ENCODE assay signal across 8 cellular contexts in the genomic region with DNA sequence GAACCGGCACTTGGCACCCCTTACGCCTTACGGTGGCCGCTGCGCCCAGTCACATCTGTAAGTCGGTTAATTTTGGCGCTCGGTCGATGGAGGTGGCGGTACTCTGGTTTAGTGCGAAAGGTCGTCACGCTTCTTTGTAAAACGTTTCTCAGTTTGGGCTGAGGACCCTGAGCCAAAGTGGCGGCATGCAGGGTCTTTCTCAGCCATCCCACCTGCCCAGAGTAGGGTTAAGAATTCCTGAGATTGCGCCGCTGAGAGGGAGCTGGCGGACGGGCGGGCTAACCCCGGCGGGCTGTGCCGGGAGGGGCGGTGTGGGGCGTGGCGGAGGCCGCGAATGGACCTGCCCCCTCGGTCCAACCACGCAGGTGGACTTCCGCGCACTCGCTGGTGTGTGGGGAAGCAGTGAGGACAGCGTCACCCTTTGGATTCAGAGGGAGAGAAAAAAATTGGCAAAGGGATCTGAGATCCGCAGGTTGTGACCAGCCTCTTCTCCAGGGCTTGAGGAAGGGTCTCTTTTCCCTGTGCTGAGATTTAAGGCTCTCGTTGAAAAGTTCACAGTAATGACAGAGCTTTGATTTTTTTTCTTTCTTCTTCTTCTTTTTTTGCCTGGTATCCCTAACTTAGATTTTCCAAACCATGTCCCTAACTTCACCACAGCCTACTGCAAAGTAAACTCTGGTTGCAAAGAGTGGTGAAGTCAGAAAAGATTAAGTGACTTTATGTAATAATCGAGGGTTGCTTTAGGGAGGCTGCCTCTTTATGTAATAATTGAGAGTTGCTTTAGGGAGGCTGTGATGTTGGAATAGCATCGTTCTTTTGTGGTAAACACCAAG. TPM values are rescaled to one million over a fixed set of nuclear protein-coding genes. Genes with fewer than 3 reads are reported as not detected.
DNase-seq lines count a peak whose midpoint lies in the region; ATAC-seq and TF ChIP-seq lines count a peak whose summit lies in the region.

No MANE protein-coding gene starts in this region.

- H3K4me1 ChIP-seq in DOHH2 (ENCODE audit: control insufficient read depth, low read length) (peaks cover 30% of the 10 kb centered on the region), NT2/D1 (ENCODE audit: insufficient read depth, insufficient read length) (no peaks in the 10 kb centered on the region), stomach smooth muscle (ENCODE audit: control insufficient read depth, insufficient read depth, low read length) (peaks cover 23% of the 10 kb centered on the region)

- H3K36me3 Mint-ChIP-seq in activated T-helper 2 cell treated with anti-CD3 and anti-CD28 coated beads, Interferon-gamma antibody, Interleukin-2, Interleukin-4, amounts not matched to agents 10 μg/mL and 5 μg/mL and 100 μg/mL, durations not matched to agents 14 hours and 24 hours and 36 hours (ENCODE audit: low read depth): no peaks in the 10 kb centered on the region
- H3K36me3 Mint-ChIP-seq in naive thymus-derived CD8-positive, alpha-beta T cell: peaks cover 0 to 4% (median 2%) of the 10 kb centered on the region in 3 donors

- H3K36me3 ChIP-seq in DOHH2 (ENCODE audit: control insufficient read depth, low read length) (peaks cover 12% of the 10 kb centered on the region; the same call in 1 of the 2 replicates), NT2/D1 (ENCODE audit: insufficient read depth, insufficient read length, low read length) (no peaks in the 10 kb centered on the region), stomach smooth muscle (ENCODE audit: control insufficient read depth in 2 of 2, insufficient read depth in 2 of 2, low read length in 2 of 2) (no peaks in the 10 kb centered on the region)

- H3K9me3 Mint-ChIP-seq in activated T-helper 2 cell treated with anti-CD3 and anti-CD28 coated beads, Interferon-gamma antibody, Interleukin-2, Interleukin-4, amounts not matched to agents 10 μg/mL and 5 μg/mL and 100 μg/mL, durations not matched to agents 14 hours and 24 hours and 36 hours: no peaks in the 10 kb centered on the region
- H3K9me3 Mint-ChIP-seq in naive thymus-derived CD8-positive, alpha-beta T cell: no peaks in the 10 kb centered on the region

- peak overlapping the region; percentile 85 for H3K4me2 ChIP-seq in DOHH2 (ENCODE audit: low read length)

- DNase-seq in HuH-7 (ENCODE audit: low spot score) (peak; percentile 66), NT2/D1 (ENCODE audit: low read depth, low spot score) (peak; percentile 36), fibroblast of peridontal ligament (ENCODE audit: extremely low read depth) (peak; percentile 60)
- peak; percentile 73 for DNase-seq in activated T-helper 2 cell treated with anti-CD3 and anti-CD28 coated beads, Interferon-gamma antibody, Interleukin-2, Interleukin-4, amounts not matched to agents 10 μg/mL and 5 μg/mL and 100 μg/mL, durations not matched to agents 14 hours and 24 hours and 36 hours (ENCODE audit: low spot score)
- DNase-seq in naive thymus-derived CD8-positive, alpha-beta T cell: peak in 6 of 10 donors; percentile 64 to 84 (median 69)

- H3K9ac ChIP-seq in NT2/D1 (ENCODE audit: insufficient read length, low read depth) (peak overlapping the region; percentile 75), stomach smooth muscle (ENCODE audit: low read length in 2 of 2) (peak overlapping the region; percentile 88)

- 0 out of 2 replicates have a peak, but pooled peaks cover 3% of the 10 kb centered on the region for H3F3A ChIP-seq in DOHH2 (ENCODE audit: control insufficient read depth, insufficient read depth)

- H3K79me2 ChIP-seq in DOHH2 (ENCODE audit: control insufficient read depth, low read length): peaks cover 43% of the 10 kb centered on the region

- TF ChIP-seq CTCF in DOHH2 (IDR thresholded peaks at IDR 0.05; ENCODE audit: low read depth, low read length, poor library complexity, severe bottlenecking): peak; percentile 41

- H3K4me1 Mint-ChIP-seq in activated T-helper 2 cell treated with anti-CD3 and anti-CD28 coated beads, Interferon-gamma antibody, Interleukin-2, Interleukin-4, amounts not matched to agents 10 μg/mL and 5 μg/mL and 100 μg/mL, durations not matched to agents 14 hours and 24 hours and 36 hours (ENCODE audit: low read depth): peaks cover 36% of the 10 kb centered on the region
- peaks cover 21 to 45% (median 39%) of the 10 kb centered on the region in 4 donors for H3K4me1 Mint-ChIP-seq in naive thymus-derived CD8-positive, alpha-beta T cell

- H3K9me2 ChIP-seq in DOHH2 (replicated peaks; ENCODE audit: control insufficient read depth, low read length): no peaks in the 10 kb centered on the region

- peak; percentile 60 for ATAC-seq in GM21529 (IDR thresholded peaks at IDR 0.05; ENCODE audit: unreplicated experiment)
- ATAC-seq in naive thymus-derived CD8-positive, alpha-beta T cell: peak; percentile 48 to 62

- H4K20me1 ChIP-seq in DOHH2 (ENCODE audit: control insufficient read depth, insufficient read depth, low read depth, low read length): peaks cover 21% of the 10 kb centered on the region

- H3K4me3 ChIP-seq in DOHH2 (ENCODE audit: low read length) (peak overlapping the region; percentile 95), NT2/D1 (ENCODE audit: insufficient read length, low read depth) (peak overlapping the region; percentile 51), stomach smooth muscle (ENCODE audit: low read length in 2 of 2) (peak overlapping the region; percentile 76 to 91)

- POLR2A ChIA-PET in naive thymus-derived CD8-positive, alpha-beta T cell (lab: Charles Lee): interaction anchor here (0.6 to 4.9 kb wide), 19 partner anchors 10 to 1356 kb away, joined by 3 to 71 read pairs (median 5); a partner anchor contains a TSS

- intact Hi-C loops in activated T-helper 2 cell treated with anti-CD3 and anti-CD28 coated beads, Interferon-gamma antibody, Interleukin-2, Interleukin-4, amounts not matched to agents 10 μg/mL and 5 μg/mL and 100 μg/mL, durations not matched to agents 14 hours and 24 hours and 36 hours (cut with micrococcal nuclease): loop anchor here (1.0 to 5.0 kb wide), 6 partner anchors 16 to 330 kb away; a partner anchor contains a TSS

- peak overlapping the region; percentile 86 for H3K4me3 Mint-ChIP-seq in activated T-helper 2 cell treated with anti-CD3 and anti-CD28 coated beads, Interferon-gamma antibody, Interleukin-2, Interleukin-4, amounts not matched to agents 10 μg/mL and 5 μg/mL and 100 μg/mL, durations not matched to agents 14 hours and 24 hours and 36 hours (ENCODE audit: low read depth)
- H3K4me3 Mint-ChIP-seq in naive thymus-derived CD8-positive, alpha-beta T cell: peak overlapping the region; percentile 83 to 100 (median 99)

- no peaks in the 10 kb centered on the region for H3K27me3 Mint-ChIP-seq in activated T-helper 2 cell treated with anti-CD3 and anti-CD28 coated beads, Interferon-gamma antibody, Interleukin-2, Interleukin-4, amounts not matched to agents 10 μg/mL and 5 μg/mL and 100 μg/mL, durations not matched to agents 14 hours and 24 hours and 36 hours (ENCODE audit: low read depth)
- H3K27me3 Mint-ChIP-seq in naive thymus-derived CD8-positive, alpha-beta T cell: no peaks in the 10 kb centered on the region

- H3K27me3 ChIP-seq in DOHH2 (ENCODE audit: control insufficient read depth, low read length): no peaks in the 10 kb centered on the region
- no peaks in the 10 kb centered on the region for H3K27me3 ChIP-seq in NT2/D1 (ENCODE audit: insufficient read depth, insufficient read length)
- H3K27me3 ChIP-seq in stomach smooth muscle (ENCODE audit: control insufficient read depth in 1 of 2, insufficient read depth in 2 of 2, low read length in 2 of 2): no peaks in the 10 kb centered on the region

- peak overlapping the region; percentile 85 for H3K27ac ChIP-seq in DOHH2 (ENCODE audit: low read depth, low read length)
- H3K27ac ChIP-seq in stomach smooth muscle (ENCODE audit: low read length): peak overlapping the region; percentile 89

- peak overlapping the region; percentile 91 for H3K27ac Mint-ChIP-seq in activated T-helper 2 cell treated with anti-CD3 and anti-CD28 coated beads, Interferon-gamma antibody, Interleukin-2, Interleukin-4, amounts not matched to agents 10 μg/mL and 5 μg/mL and 100 μg/mL, durations not matched to agents 14 hours and 24 hours and 36 hours
- H3K27ac Mint-ChIP-seq in naive thymus-derived CD8-positive, alpha-beta T cell: peak overlapping the region; percentile 94 to 100 (median 100)

- no peaks in the 10 kb centered on the region for H3K9me3 ChIP-seq in DOHH2 (ENCODE audit: control insufficient read depth, insufficient read depth, low read length)
- H3K9me3 ChIP-seq in NT2/D1 (ENCODE audit: insufficient read depth, low read length): no peaks in the 10 kb centered on the region
- no peaks in the 10 kb centered on the region for H3K9me3 ChIP-seq in stomach smooth muscle (ENCODE audit: control insufficient read depth in 2 of 2, low read length in 2 of 2)

RNA-seq across cellular contexts. Expression of a gene that starts 0.6 kb away (rescaled TPM):
- 15.7 and 16.2 TPM in 2 replicates for total RNA-seq in activated T-helper 2 cell treated with anti-CD3 and anti-CD28 coated beads, Interferon-gamma antibody, Interleukin-2, Interleukin-4, amounts not matched to agents 10 μg/mL and 5 μg/mL and 100 μg/mL, durations not matched to agents 14 hours and 24 hours and 36 hours
- 10 to 100 TPM; 29.9 to 31.6 TPM for total RNA-seq in naive thymus-derived CD8-positive, alpha-beta T cell
- polyA plus RNA-seq in naive thymus-derived CD8-positive, alpha-beta T cell: 10 to 100 TPM; 14.7 to 24.1 (median 19.3) TPM

Comparison
In these comparisons a context has a peak if more than half of its experiments do, and no peak if none do; other contexts are left out.
1. Peak in every context shown above with its lines: DNase-seq, ATAC-seq, H3K4me3 ChIP-seq and H3K27ac ChIP-seq.